In the genomic region with DNA sequence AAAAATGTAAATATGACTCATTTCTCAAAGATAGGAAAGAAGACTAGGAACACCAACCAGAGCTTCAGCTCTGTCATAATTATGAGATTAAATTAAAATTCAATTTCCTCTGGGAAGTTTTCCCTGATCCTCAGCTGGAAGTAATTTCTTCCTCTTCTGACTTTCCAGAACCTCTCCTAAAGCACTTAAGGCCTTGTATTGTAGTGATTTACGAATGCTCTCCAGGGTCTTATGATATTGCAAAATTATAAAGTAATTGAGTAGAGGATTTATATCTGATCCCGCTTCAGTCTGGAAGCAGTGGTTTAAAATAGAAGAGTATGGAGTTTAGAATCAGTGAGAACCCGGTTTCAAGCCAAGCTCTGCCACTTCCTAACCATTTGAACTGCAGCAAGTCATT, we compare ENCODE assay signal across 13 cellular contexts.
A peak's percentile ranks its signal among the peaks of the same experiment; 100 is the strongest.
DNase-seq lines count a peak whose midpoint lies in the region; ATAC-seq and TF ChIP-seq lines count a peak whose summit lies in the region.
"Had no signal": no experiment of that assay in that cellular context is flagged by ENCODE, and none has a peak within 500 bp of the region (broad histone marks: within the 10 kb centered on the region; RNA-seq: fewer than 3 reads in every experiment).

No MANE protein-coding gene starts in this region.

- no peak overlapping the region for H3K4me3 Mint-ChIP-seq in CD8-positive, alpha-beta T cell
- no peak overlapping the region for H3K4me3 Mint-ChIP-seq in activated naive CD8-positive, alpha-beta T cell treated with anti-CD3 and anti-CD28 coated beads for 36 hours
- H3K4me3 Mint-ChIP-seq: dendritic cell treated with granulocyte-macrophage colony-stimulating factor and Interleukin-4, amounts not matched to agents 40 ng/mL and 50 ng/mL, for 4 days had no signal

- intact Hi-C loops in CD8-positive, alpha-beta T cell (cut with DNase I, micrococcal nuclease): no loop called here

- ATAC-seq in GM18498 (IDR thresholded peaks at IDR 0.05; ENCODE audit: unreplicated experiment) (peak; percentile 15), GM21360 (IDR thresholded peaks at IDR 0.05; ENCODE audit: unreplicated experiment) (peak; percentile 11), HG02870 (IDR thresholded peaks at IDR 0.05; ENCODE audit: unreplicated experiment) (peak; percentile 8), HG03460 (IDR thresholded peaks at IDR 0.05; ENCODE audit: unreplicated experiment) (peak; percentile 6)
- ATAC-seq in CD8-positive, alpha-beta T cell: no peak

- TF ChIP-seq CTCF in CD8-positive, alpha-beta T cell (IDR thresholded peaks at IDR 0.05): no peak
- TF ChIP-seq CTCF in GM10266 (IDR thresholded peaks at IDR 0.05; ENCODE audit: control insufficient read depth, insufficient read depth, low read depth, missing control alignments): no peak

- POLR2A ChIA-PET in CD8-positive, alpha-beta T cell (lab: Charles Lee): no interaction called here

- H3K36me3 ChIP-seq in CD8-positive, alpha-beta T cell (ENCODE audit: insufficient read depth, low read length): no peaks in the 10 kb centered on the region
- H3K36me3 ChIP-seq: HAP-1, prostate gland had no signal

- H3K27me3 Mint-ChIP-seq in CD8-positive, alpha-beta T cell (ENCODE audit: low read depth): no peaks in the 10 kb centered on the region
- peaks cover 11% of the 10 kb centered on the region for H3K27me3 Mint-ChIP-seq in activated naive CD8-positive, alpha-beta T cell treated with anti-CD3 and anti-CD28 coated beads for 36 hours
- H3K27me3 Mint-ChIP-seq: dendritic cell treated with granulocyte-macrophage colony-stimulating factor and Interleukin-4, amounts not matched to agents 40 ng/mL and 50 ng/mL, for 4 days had no signal

- H3K27ac Mint-ChIP-seq in CD8-positive, alpha-beta T cell: no peak overlapping the region
- H3K27ac Mint-ChIP-seq in activated naive CD8-positive, alpha-beta T cell treated with anti-CD3 and anti-CD28 coated beads for 36 hours: no peak overlapping the region
- H3K27ac Mint-ChIP-seq: dendritic cell treated with granulocyte-macrophage colony-stimulating factor and Interleukin-4, amounts not matched to agents 40 ng/mL and 50 ng/mL, for 4 days had no signal

- no peaks in the 10 kb centered on the region for H3K4me1 ChIP-seq in CD8-positive, alpha-beta T cell (ENCODE audit: insufficient read depth, low read length)
- H3K4me1 ChIP-seq: prostate gland had no signal

- no peaks in the 10 kb centered on the region for H3K36me3 Mint-ChIP-seq in CD8-positive, alpha-beta T cell
- no peaks in the 10 kb centered on the region for H3K36me3 Mint-ChIP-seq in activated naive CD8-positive, alpha-beta T cell treated with anti-CD3 and anti-CD28 coated beads for 36 hours

- DNase-seq in NCI-H345 (lab: John Stamatoyannopoulos, UW) (no peak), GM10266 (ENCODE audit: extremely low spot score) (no peak)
- no peak for DNase-seq in CD8-positive, alpha-beta T cell
- no peak for DNase-seq in activated naive CD8-positive, alpha-beta T cell treated with anti-CD3 and anti-CD28 coated beads for 36 hours
- DNase-seq: NCI-H774; stimulated activated naive CD4-positive, alpha-beta T cell had no signal

- H3K9me3 ChIP-seq in CD8-positive, alpha-beta T cell (ENCODE audit: low read length): no peaks in the 10 kb centered on the region
- H3K9me3 ChIP-seq: prostate gland had no signal

- no peaks in the 10 kb centered on the region for H3K4me1 Mint-ChIP-seq in CD8-positive, alpha-beta T cell (ENCODE audit: low read depth)
- H3K4me1 Mint-ChIP-seq in activated naive CD8-positive, alpha-beta T cell treated with anti-CD3 and anti-CD28 coated beads for 36 hours: peaks cover 4% of the 10 kb centered on the region

- no peak overlapping the region for H3K4me3 ChIP-seq in CD8-positive, alpha-beta T cell (ENCODE audit: low read depth, low read length)
- H3K4me3 ChIP-seq: HAP-1, prostate gland had no signal

- no peak overlapping the region for H3K27ac ChIP-seq in CD8-positive, alpha-beta T cell (ENCODE audit: low read depth, low read length)
- H3K27ac ChIP-seq: prostate gland had no signal

- H3K27me3 ChIP-seq in CD8-positive, alpha-beta T cell (ENCODE audit: insufficient read depth, low read length): no peaks in the 10 kb centered on the region

- CTCF ChIA-PET in CD8-positive, alpha-beta T cell (lab: Charles Lee): no interaction called here

- H3K9me3 Mint-ChIP-seq in CD8-positive, alpha-beta T cell: no peaks in the 10 kb centered on the region
- no peaks in the 10 kb centered on the region for H3K9me3 Mint-ChIP-seq in activated naive CD8-positive, alpha-beta T cell treated with anti-CD3 and anti-CD28 coated beads for 36 hours
- H3K9me3 Mint-ChIP-seq: dendritic cell treated with granulocyte-macrophage colony-stimulating factor and Interleukin-4, amounts not matched to agents 40 ng/mL and 50 ng/mL, for 4 days had no signal
